In genomic region chr5:161602739-161603138, GRCh38 we compare ENCODE assay signal across 8 cellular contexts. TPM values are rescaled to one million over a fixed set of nuclear protein-coding genes. Genes with fewer than 3 reads are reported as not detected.
"Had no signal": no experiment of that assay in that cellular context is flagged by ENCODE, and none has a peak within 500 bp of the region (broad histone marks: within the 10 kb centered on the region; RNA-seq: fewer than 3 reads in every experiment).

No MANE protein-coding gene starts in this region.

- H3K4me3 ChIP-seq: GM23248 had no signal

- H3K4me3 Mint-ChIP-seq: H9, IgD-negative memory B cell had no signal

- H3K36me3 Mint-ChIP-seq: IgD-negative memory B cell had no signal

- H2AFZ ChIP-seq: GM23248 had no signal

- H3K27me3 Mint-ChIP-seq: IgD-negative memory B cell had no signal

- H3K9ac ChIP-seq: GM23248 had no signal

- H3K27ac ChIP-seq: GM23248, HL-60 had no signal

- H3K27ac Mint-ChIP-seq: H9, IgD-negative memory B cell had no signal

- FAIRE-seq: H54 had no signal

- DNase-seq: GM23248, GOT3, H9, HCEC 1CT, KG1 had no signal

- H3K9me3 Mint-ChIP-seq: H9 had no signal

- H3K4me1 Mint-ChIP-seq: IgD-negative memory B cell had no signal

RNA-seq across cellular contexts. Expression of gene GABRB2, which starts 56.2 kb away (rescaled TPM):
- total RNA-seq: GM23248 had no signal
- polyA plus RNA-seq: GM23248, IgD-negative memory B cell had no signal
